Comparison of ENCODE assay signal across 2 cellular contexts in the genomic region with DNA sequence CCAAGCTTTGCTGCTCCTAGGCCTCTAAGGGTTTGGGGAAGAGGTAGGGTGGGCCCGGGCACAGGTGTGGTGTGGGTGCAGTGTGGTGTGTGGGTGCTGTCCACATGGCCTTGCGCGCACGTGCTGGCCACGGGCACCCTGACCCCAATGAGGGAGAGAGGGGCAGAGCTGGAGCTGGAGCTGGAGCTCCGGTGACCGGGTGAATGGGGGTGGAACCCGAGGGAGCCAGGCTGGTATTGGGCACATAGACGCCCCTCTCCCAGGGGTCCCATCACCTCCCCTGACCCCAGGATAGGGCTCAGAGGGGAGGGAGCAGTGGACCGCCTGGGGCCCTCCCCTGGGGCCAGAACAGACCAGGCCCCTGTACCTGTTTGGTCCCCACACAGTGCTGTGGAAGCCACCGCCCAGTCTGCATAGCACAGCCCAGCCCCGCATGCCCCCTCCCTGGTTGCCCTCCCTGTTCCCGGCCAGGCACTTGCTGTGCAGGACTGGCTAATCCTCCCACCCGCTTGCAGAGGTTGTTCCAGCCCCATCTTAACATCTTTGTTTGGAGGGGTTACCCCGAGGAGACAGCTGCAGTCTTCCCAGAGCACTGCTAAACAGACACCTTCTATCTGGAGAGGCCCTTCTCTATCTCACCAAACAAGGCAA.
TF ChIP-seq lines count a peak whose summit lies in the region.

No MANE protein-coding gene starts in this region.

TF ChIP-seq in SK-N-SH, 30 proteins besides CTCF, POLR2A, EP300 and RAD21 (continued from another document):
- TF ChIP-seq, protein P1, sequence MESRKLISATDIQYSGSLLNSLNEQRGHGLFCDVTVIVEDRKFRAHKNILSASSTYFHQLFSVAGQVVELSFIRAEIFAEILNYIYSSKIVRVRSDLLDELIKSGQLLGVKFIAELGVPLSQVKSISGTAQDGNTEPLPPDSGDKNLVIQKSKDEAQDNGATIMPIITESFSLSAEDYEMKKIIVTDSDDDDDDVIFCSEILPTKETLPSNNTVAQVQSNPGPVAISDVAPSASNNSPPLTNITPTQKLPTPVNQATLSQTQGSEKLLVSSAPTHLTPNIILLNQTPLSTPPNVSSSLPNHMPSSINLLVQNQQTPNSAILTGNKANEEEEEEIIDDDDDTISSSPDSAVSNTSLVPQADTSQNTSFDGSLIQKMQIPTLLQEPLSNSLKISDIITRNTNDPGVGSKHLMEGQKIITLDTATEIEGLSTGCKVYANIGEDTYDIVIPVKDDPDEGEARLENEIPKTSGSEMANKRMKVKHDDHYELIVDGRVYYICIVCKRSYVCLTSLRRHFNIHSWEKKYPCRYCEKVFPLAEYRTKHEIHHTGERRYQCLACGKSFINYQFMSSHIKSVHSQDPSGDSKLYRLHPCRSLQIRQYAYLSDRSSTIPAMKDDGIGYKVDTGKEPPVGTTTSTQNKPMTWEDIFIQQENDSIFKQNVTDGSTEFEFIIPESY (IDR thresholded peaks at IDR 0.05; ENCODE audit: borderline replicate concordance, low read depth): no peak
- no peak for TF ChIP-seq POLR2AphosphoS5 (IDR thresholded peaks at IDR 0.05; ENCODE audit: low read depth, low read length)
- no peak for TF ChIP-seq TEAD4 (IDR thresholded peaks at IDR 0.05; ENCODE audit: borderline replicate concordance, insufficient read depth)

TF ChIP-seq in SK-N-SH treated with all-trans-retinoic acid at 6 μM for 48 hours, 23 proteins besides CTCF, POLR2A, EP300 and RAD21 (continued from another document):
- TF ChIP-seq ZC3H10 (CRISPR knock-in tag; IDR thresholded peaks at IDR 0.05): no peak
- TF ChIP-seq ZNF70 (CRISPR knock-in tag; IDR thresholded peaks at IDR 0.05): no peak
- no peak for TF ChIP-seq TCF4 (CRISPR knock-in tag; IDR thresholded peaks at IDR 0.05; ENCODE audit: borderline replicate concordance)
- TF ChIP-seq POU6F1 (CRISPR knock-in tag; IDR thresholded peaks at IDR 0.05; ENCODE audit: borderline replicate concordance, low read depth): no peak
- TF ChIP-seq ZFP30 (CRISPR knock-in tag; IDR thresholded peaks at IDR 0.05): no peak
- no peak for TF ChIP-seq CSDC2 (CRISPR knock-in tag; IDR thresholded peaks at IDR 0.05)
- no peak for TF ChIP-seq BACH2 (CRISPR knock-in tag; IDR thresholded peaks at IDR 0.05; ENCODE audit: borderline replicate concordance)
- TF ChIP-seq OSR1 (CRISPR knock-in tag; IDR thresholded peaks at IDR 0.05): no peak
